ENCODE assay signal across 1 cellular context in genomic region chr9:125763373-125763772, GRCh38.
A peak's percentile ranks its signal among the peaks of the same experiment; 100 is the strongest.
TF ChIP-seq lines count a peak whose summit lies in the region.

No MANE protein-coding gene starts in this region.

TF ChIP-seq in HEK293, 187 proteins besides CTCF, POLR2A, EP300 and RAD21 (continued from another document and continues in another):
- TF ChIP-seq ZNF692 (tag by site-specific recombination; IDR thresholded peaks at IDR 0.05), result 0 out of 2 replicates have a peak, but pooled peaks have one; percentile 17
- no peak for TF ChIP-seq ZFP69B (tag by site-specific recombination; IDR thresholded peaks at IDR 0.05)
- peak; percentile 66 for TF ChIP-seq ZBTB44 (tag by site-specific recombination; IDR thresholded peaks at IDR 0.05)
- TF ChIP-seq KLF1 (tag by site-specific recombination; IDR thresholded peaks at IDR 0.05), result peak; percentile 52; the same call in 1 of the 2 replicates
- TF ChIP-seq ZNF561 (tag by site-specific recombination; IDR thresholded peaks at IDR 0.05; ENCODE audit: borderline replicate concordance), result peak; percentile 74; the same call in 1 of the 2 replicates
- peak; percentile 38; the same call in 1 of the 2 replicates for TF ChIP-seq ZNF76 (tag by site-specific recombination; IDR thresholded peaks at IDR 0.05; ENCODE audit: borderline replicate concordance, low read depth)
- TF ChIP-seq ZNF140 (tag by site-specific recombination; IDR thresholded peaks at IDR 0.05), result no peak
- TF ChIP-seq ZNF585B (tag by site-specific recombination; IDR thresholded peaks at IDR 0.05), result no peak
- no peak for TF ChIP-seq ZBTB8A (tag by site-specific recombination; IDR thresholded peaks at IDR 0.05)
- no peak for TF ChIP-seq ATF2 (tag by site-specific recombination; IDR thresholded peaks at IDR 0.05; ENCODE audit: low read depth)
- TF ChIP-seq AEBP2 (tag by site-specific recombination; IDR thresholded peaks at IDR 0.05; ENCODE audit: borderline replicate concordance), result no peak
- TF ChIP-seq ZNF366 (tag by site-specific recombination; conservative IDR thresholded peaks at IDR 0.05), result peak; percentile 45; the same call in 1 of the 2 replicates
- 0 out of 2 replicates have a peak, but pooled peaks have one; percentile 61 for TF ChIP-seq ZNF610 (tag by site-specific recombination; IDR thresholded peaks at IDR 0.05; ENCODE audit: borderline replicate concordance)
- peak; percentile 83 for TF ChIP-seq WT1 (tag by site-specific recombination; IDR thresholded peaks at IDR 0.05)
- TF ChIP-seq BCL11A (tag by site-specific recombination; IDR thresholded peaks at IDR 0.05; ENCODE audit: low read depth), result 0 out of 2 replicates have a peak, but pooled peaks have one; percentile 20
- TF ChIP-seq MEIS1 (CRISPR knock-in tag; IDR thresholded peaks at IDR 0.05; ENCODE audit: borderline replicate concordance), result peak; percentile 67; the same call in 1 of the 2 replicates
- no peak for TF ChIP-seq ZNF311 (tag by site-specific recombination; IDR thresholded peaks at IDR 0.05; ENCODE audit: borderline replicate concordance)
- no peak for TF ChIP-seq ZNF350 (tag by site-specific recombination; IDR thresholded peaks at IDR 0.05)
- TF ChIP-seq ZNF132 (tag by site-specific recombination; IDR thresholded peaks at IDR 0.05; ENCODE audit: borderline replicate concordance), result no peak
- TF ChIP-seq ZNF266 (tag by site-specific recombination; IDR thresholded peaks at IDR 0.05; ENCODE audit: low read depth), result no peak
- no peak for TF ChIP-seq MYNN (tag by site-specific recombination; IDR thresholded peaks at IDR 0.05; ENCODE audit: borderline replicate concordance)
- peak; percentile 41; the same call in 1 of the 2 replicates for TF ChIP-seq ZNF449 (tag by site-specific recombination; IDR thresholded peaks at IDR 0.05)
- TF ChIP-seq YY1 (tag by site-specific recombination; IDR thresholded peaks at IDR 0.05), result no peak
- TF ChIP-seq ZNF629 (tag by site-specific recombination; IDR thresholded peaks at IDR 0.05), result peak; percentile 66
- peak; percentile 97 for TF ChIP-seq SP7 (tag by site-specific recombination; IDR thresholded peaks at IDR 0.05)
- peak; percentile 78 for TF ChIP-seq ZNF184 (tag by site-specific recombination; IDR thresholded peaks at IDR 0.05)
- no peak for TF ChIP-seq ZSCAN23 (tag by site-specific recombination; IDR thresholded peaks at IDR 0.05)
- TF ChIP-seq TCF7L2 (IDR thresholded peaks at IDR 0.05; ENCODE audit: borderline replicate concordance, low read depth, low read length), result 0 out of 2 replicates have a peak, but pooled peaks have one; percentile 15
- no peak for TF ChIP-seq ZNF138 (tag by site-specific recombination; IDR thresholded peaks at IDR 0.05; ENCODE audit: borderline replicate concordance)
- TF ChIP-seq ZNF521 (tag by site-specific recombination; IDR thresholded peaks at IDR 0.05), result no peak
- TF ChIP-seq OSR2 (tag by site-specific recombination; IDR thresholded peaks at IDR 0.05), result peak; percentile 79
- peak; percentile 81 for TF ChIP-seq ZEB2 (tag by site-specific recombination; IDR thresholded peaks at IDR 0.05)
- peak; percentile 52; the same call in 1 of the 2 replicates for TF ChIP-seq PRDM4 (tag by site-specific recombination; IDR thresholded peaks at IDR 0.05)
- TF ChIP-seq ZSCAN5A (tag by site-specific recombination; IDR thresholded peaks at IDR 0.05), result no peak
- peak; percentile 48 for TF ChIP-seq PRDM10 (tag by site-specific recombination; IDR thresholded peaks at IDR 0.05)
- no peak for TF ChIP-seq ZNF223 (tag by site-specific recombination; IDR thresholded peaks at IDR 0.05)
- no peak for TF ChIP-seq ZNF157 (tag by site-specific recombination; IDR thresholded peaks at IDR 0.05)
- TF ChIP-seq ZNF623 (tag by site-specific recombination; IDR thresholded peaks at IDR 0.05), result no peak
- TF ChIP-seq GLI4 (tag by site-specific recombination; IDR thresholded peaks at IDR 0.05), result no peak
- peak; percentile 27; the same call in 1 of the 2 replicates for TF ChIP-seq ZBTB48 (tag by site-specific recombination; IDR thresholded peaks at IDR 0.05)
- no peak for TF ChIP-seq ZNF19 (tag by site-specific recombination; IDR thresholded peaks at IDR 0.05; ENCODE audit: low read depth)
- TF ChIP-seq ZBTB17 (tag by site-specific recombination; IDR thresholded peaks at IDR 0.05), result peak; percentile 92
- peak; percentile 90 for TF ChIP-seq ZNF660 (tag by site-specific recombination; IDR thresholded peaks at IDR 0.05)
- TF ChIP-seq PATZ1 (tag by site-specific recombination; IDR thresholded peaks at IDR 0.05), result peak; percentile 72
- TF ChIP-seq ZNF24 (tag by site-specific recombination; IDR thresholded peaks at IDR 0.05), result peak; percentile 63
- no peak; the same call in 1 of the 2 replicates for TF ChIP-seq ZNF580 (tag by site-specific recombination; IDR thresholded peaks at IDR 0.05)
- 0 out of 2 replicates have a peak, but pooled peaks have one; percentile 27 for TF ChIP-seq ZNF558 (tag by site-specific recombination; IDR thresholded peaks at IDR 0.05)
